8 cellular contexts compared by ENCODE assay signal in the genomic region with DNA sequence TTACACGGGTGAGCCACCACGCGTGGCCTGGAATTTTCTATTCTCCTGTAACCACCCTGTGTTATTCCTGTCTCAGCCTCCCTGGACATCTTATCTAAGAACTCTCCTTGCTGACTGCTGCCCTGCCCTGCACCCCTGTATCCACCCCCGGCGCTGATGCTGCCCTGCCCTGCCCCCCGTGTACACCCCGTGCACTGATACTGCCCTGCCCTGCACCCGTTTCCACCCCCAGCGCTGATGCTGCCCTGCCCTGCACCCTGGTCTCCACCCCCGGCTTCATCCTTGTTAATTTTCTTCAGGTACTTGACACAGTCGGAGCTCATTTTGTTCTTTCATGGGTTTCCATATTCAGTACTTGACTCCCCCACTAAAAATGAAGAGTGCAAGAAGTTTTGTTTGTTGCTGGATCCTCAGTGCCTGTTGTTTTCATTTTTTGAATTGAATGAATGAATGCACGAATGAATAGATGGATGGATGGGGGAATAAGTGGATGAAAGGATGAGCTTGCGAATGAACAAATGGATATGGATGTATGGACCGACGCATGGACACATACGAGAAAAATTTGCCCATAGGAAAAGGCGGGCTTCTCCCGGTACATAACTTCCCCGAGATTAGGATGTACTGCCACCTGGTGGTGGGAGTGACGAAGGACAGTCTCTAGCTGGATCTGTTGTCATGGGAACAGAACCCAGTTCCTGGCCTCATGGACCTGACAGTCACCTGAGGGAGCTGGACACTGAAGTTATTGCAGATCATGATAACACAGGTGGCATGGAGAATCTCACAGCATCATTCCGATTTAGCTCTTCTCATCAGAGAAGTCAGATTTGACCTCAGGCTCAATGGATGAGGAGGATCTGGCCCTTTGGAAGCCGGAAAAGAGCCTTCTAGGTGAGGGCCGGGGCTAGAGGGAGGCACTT. TPM values are rescaled to one million over a fixed set of nuclear protein-coding genes. Genes with fewer than 3 reads are reported as not detected.
DNase-seq lines count a peak whose midpoint lies in the region; ATAC-seq and TF ChIP-seq lines count a peak whose summit lies in the region.

No MANE protein-coding gene starts in this region.

- peak; percentile 68 to 91 (median 87) for DNase-seq in NCI-H1417 (lab: John Stamatoyannopoulos, UW)
- DNase-seq in NCI-H1417 treated with DMSO at 0.1 percent for 48 hours (lab: John Stamatoyannopoulos, UW): no peak
- peak; percentile 2 for DNase-seq in NCI-H1436 treated with DMSO at 0.1 percent for 48 hours (lab: John Stamatoyannopoulos, UW)
- DNase-seq in T-helper 17 cell: peak; percentile 45 to 63 (median 49)
- DNase-seq in adrenal gland: peak; percentile 72 to 87 (median 74)
- DNase-seq in left cardiac atrium: peak; percentile 68
- peak; percentile 66 for DNase-seq in renal cortical epithelial cell (ENCODE audit: low read depth)
- no peak for DNase-seq in cerebellar nuclear complex (lab: John Stamatoyannopoulos, UW)

- peaks cover 3% of the 10 kb centered on the region for H3K36me3 Mint-ChIP-seq in T-helper 17 cell (ENCODE audit: low read depth)

- H3K27me3 ChIP-seq in adrenal gland: no peaks in the 10 kb centered on the region

- H3K27ac ChIP-seq in adrenal gland: no peak overlapping the region

- H3K9me3 ChIP-seq in T-helper 17 cell (ENCODE audit: control insufficient read depth, low read length, poor library complexity, severe bottlenecking) (no peaks in the 10 kb centered on the region), adrenal gland (replicated peaks in 1 of 3) (no peaks in the 10 kb centered on the region)

- 41 to 45% (median 44%) methylated on average over 23 of the region's 23 CpGs for WGBS in adrenal gland, 4 donors

- intact Hi-C loops in adrenal gland (cut with DNase I) (loop anchor here (10.0 kb wide), 2 partner anchors 344 to 384 kb away; no protein-coding TSS in a partner anchor), left cardiac atrium (cut with DNase I) (loop anchor here in 1 of 2 donors (5.0 kb wide), 1 partner anchor 346 kb away; no protein-coding TSS in a partner anchor)

- no peak overlapping the region for H3K4me3 ChIP-seq in adrenal gland

- H3K27me3 Mint-ChIP-seq in T-helper 17 cell: peaks cover 19% of the 10 kb centered on the region

- no peaks in the 10 kb centered on the region for H3K36me3 ChIP-seq in adrenal gland (replicated peaks in 1 of 2)

- H3K4me3 Mint-ChIP-seq in T-helper 17 cell: no peak overlapping the region

- peaks cover 10% of the 10 kb centered on the region for H3K4me1 Mint-ChIP-seq in T-helper 17 cell

- no peaks in the 10 kb centered on the region for H3K4me1 ChIP-seq in adrenal gland (replicated peaks in 1 of 2)

- no peak for TF ChIP-seq POLR2A in adrenal gland (IDR thresholded peaks at IDR 0.05)

- ATAC-seq in T-helper 17 cell (peak; percentile 75), left cardiac atrium (peak; percentile 85 to 90)

- peak; percentile 88 to 99 (median 93) for TF ChIP-seq CTCF in adrenal gland (IDR thresholded peaks at IDR 0.05)

- H3K27ac Mint-ChIP-seq in T-helper 17 cell: no peak overlapping the region

RNA-seq across cellular contexts. Expression of a gene that starts 14.9 kb away (rescaled TPM):
- total RNA-seq in T-helper 17 cell (not detected), adrenal gland (not detected), left cardiac atrium (not detected), renal cortical epithelial cell (not detected in 2 replicates)
- polyA plus RNA-seq in adrenal gland: under 1 TPM in 2 of 3 donors, not detected in 1; 0.10 to 0.16 TPM

RNA-seq across cellular contexts. Expression of a gene that starts 40.8 kb away (rescaled TPM):
- 10 to 100 TPM; 31.0 to 38.3 TPM for total RNA-seq in T-helper 17 cell
- total RNA-seq in adrenal gland: 10 to 100 TPM; 15.3 to 72.4 (median 41.3) TPM
- polyA plus RNA-seq in adrenal gland: 10 to 100 TPM in 2 of 3 donors, 1 to 10 TPM in 1; 7.7 to 44.2 (median 44.2) TPM
- 100 to 1,000 TPM in 1 of 2 donors, 10 to 100 TPM in 1; 74.3 to 106 TPM for total RNA-seq in left cardiac atrium
- total RNA-seq in renal cortical epithelial cell: 28.9 and 66.2 TPM in 2 replicates

RNA-seq across cellular contexts. Expression of a gene that starts 57.1 kb away (rescaled TPM):
- total RNA-seq in T-helper 17 cell (not detected), adrenal gland (not detected), left cardiac atrium (under 1 TPM; 0.09 to 0.18 TPM), renal cortical epithelial cell (not detected in 2 replicates)
- not detected for polyA plus RNA-seq in adrenal gland

Comparison
In these comparisons a context has a peak if more than half of its experiments do, and no peak if none do; other contexts are left out.
1. DNase-seq: peak in NCI-H1417 (3 of 3), NCI-H1436 treated with DMSO at 0.1 percent for 48 hours (single experiment), T-helper 17 cell (3 of 3), adrenal gland (7 of 7), left cardiac atrium (single experiment) and renal cortical epithelial cell (single experiment); none in NCI-H1417 treated with DMSO at 0.1 percent for 48 hours (single experiment) and cerebellar nuclear complex (0 of 2).